Comparison of ENCODE assay signal across 10 cellular contexts in genomic region chr4:123986268-123986798, GRCh38.
DNase-seq lines count a peak whose midpoint lies in the region; ATAC-seq and TF ChIP-seq lines count a peak whose summit lies in the region.
"Had no signal": no experiment of that assay in that cellular context is flagged by ENCODE, and none has a peak within 500 bp of the region (broad histone marks: within the 10 kb centered on the region; RNA-seq: fewer than 3 reads in every experiment).

No MANE protein-coding gene starts in this region.

- H3K36me3 ChIP-seq in ACC112 (ENCODE audit: insufficient read depth, low read length) (no peaks in the 10 kb centered on the region), PC-3 (ENCODE audit: low read depth, low read length) (no peaks in the 10 kb centered on the region)

- H3K9me2 ChIP-seq in PC-3 (replicated peaks; ENCODE audit: low read length), result no peaks in the 10 kb centered on the region

- no peaks in the 10 kb centered on the region for H3K9me3 ChIP-seq in PC-3 (ENCODE audit: low read length)

- H3K27ac ChIP-seq in ACC112 (ENCODE audit: low read depth, low read length) (peak overlapping the region; percentile 95), PC-3 (ENCODE audit: low read length) (peak overlapping the region; percentile 27)

- H3K79me2 ChIP-seq in ACC112 (ENCODE audit: control insufficient read depth, insufficient read depth, low read length, unreplicated experiment) (no peaks in the 10 kb centered on the region), PC-3 (ENCODE audit: low read length) (no peaks in the 10 kb centered on the region)

- H3K4me1 ChIP-seq in ACC112 (ENCODE audit: control insufficient read depth, insufficient read depth, low read length, unreplicated experiment) (peaks cover 21% of the 10 kb centered on the region), PC-3 (ENCODE audit: insufficient read depth, low read length) (peaks cover 21% of the 10 kb centered on the region)

- POLR2A ChIA-PET in PC-3 (lab: Charles Lee; ENCODE audit: unreplicated experiment), result no interaction called here

- ATAC-seq in PC-3 (peak; percentile 79), GM18502 (IDR thresholded peaks at IDR 0.05; ENCODE audit: poor library complexity, unreplicated experiment) (no peak)

- no peaks in the 10 kb centered on the region for H3K27me3 ChIP-seq in ACC112 (ENCODE audit: insufficient read depth, low read length)
- no peaks in the 10 kb centered on the region for H3K27me3 ChIP-seq in PC-3 (ENCODE audit: low read length)

- H3K9ac ChIP-seq in PC-3 (ENCODE audit: low read length), result no peak overlapping the region

- H4K20me1 ChIP-seq in PC-3 (ENCODE audit: low read length), result no peaks in the 10 kb centered on the region

- H3K4me2 ChIP-seq in PC-3 (ENCODE audit: low read length), result peak overlapping the region; percentile 67

- DNase-seq in PC-3 (peak; percentile 72), epithelial cell of proximal tubule (ENCODE audit: low read depth) (peak; percentile 67), myocyte (ENCODE audit: low read depth) (peak; percentile 94), retina (no peak)
- no peak for DNase-seq in NK-92 treated with Interleukin-12 subunit alpha and Interleukin-12 subunit beta, amount 100 ng/mL, for 24 hours (lab: John Stamatoyannopoulos, UW)
- DNase-seq in stimulated activated CD4-positive, alpha-beta T cell treated with anti-CD3 and anti-CD28 coated beads, Interleukin-12 subunit alpha, Interleukin-12 subunit beta, amount 100 ng/mL, for 4 hours, result no peak
- DNase-seq: activated naive CD4-positive, alpha-beta T cell treated with anti-CD3 and anti-CD28 coated beads, Interleukin-2, amount 10 ng/mL, durations not matched to agents 7 days and 5 days; MV-4-11 had no signal

- H3K4me3 ChIP-seq in ACC112 (ENCODE audit: low read depth, low read length) (peak overlapping the region; percentile 23), PC-3 (ENCODE audit: low read length) (peak overlapping the region; percentile 32; the same call in 1 of the 2 replicates), epithelial cell of proximal tubule (ENCODE audit: low read depth, low read length) (no peak overlapping the region)

- intact Hi-C loops in PC-3 (cut with micrococcal nuclease), result loop anchor here (1.0 to 10.0 kb wide), 3 partner anchors 31 to 312 kb away; no protein-coding TSS in a partner anchor

- no TSS peak for BruUV-seq in PC-3 (replicated peaks; lab: Mats Ljungman, UMichigan)

- peak overlapping the region; percentile 19 for H2AFZ ChIP-seq in ACC112 (ENCODE audit: low read length, unreplicated experiment)
- 0 out of 2 replicates have a peak overlapping the region, but pooled peaks have one; percentile 28 for H2AFZ ChIP-seq in PC-3 (ENCODE audit: low read length)

- peaks cover 7% of the 10 kb centered on the region for H3F3A ChIP-seq in PC-3 (ENCODE audit: low read length, unreplicated experiment)

- CTCF ChIA-PET in PC-3 (lab: Charles Lee), result no interaction called here

- no peak for TF ChIP-seq CTCF in PC-3 (conservative IDR thresholded peaks at IDR 0.05; ENCODE audit: low read depth, low read length)
- no peak for TF ChIP-seq CTCF in epithelial cell of proximal tubule (conservative IDR thresholded peaks at IDR 0.05; ENCODE audit: low read depth, low read length)

Comparison
In these comparisons a context has a peak if more than half of its experiments do, and no peak if none do; other contexts are left out.
1. DNase-seq: peak in PC-3 (single experiment), epithelial cell of proximal tubule (single experiment) and myocyte (single experiment); none in retina (single experiment), NK-92 treated with Interleukin-12 subunit alpha and Interleukin-12 subunit beta, amount 100 ng/mL, for 24 hours (single experiment) and stimulated activated CD4-positive, alpha-beta T cell treated with anti-CD3 and anti-CD28 coated beads, Interleukin-12 subunit alpha, Interleukin-12 subunit beta, amount 100 ng/mL, for 4 hours (single experiment).